Comparison of ENCODE assay signal across 14 cellular contexts in genomic region chr1:34851431-34852105, GRCh38. TPM values are rescaled to one million over a fixed set of nuclear protein-coding genes. Genes with fewer than 3 reads are reported as not detected.
DNase-seq lines count a peak whose midpoint lies in the region; ATAC-seq, FAIRE-seq and TF ChIP-seq lines count a peak whose summit lies in the region.
"Had no signal": no experiment of that assay in that cellular context is flagged by ENCODE, and none has a peak within 500 bp of the region (broad histone marks: within the 10 kb centered on the region; RNA-seq: fewer than 3 reads in every experiment).

No MANE protein-coding gene starts in this region.

- H3K36me3 ChIP-seq in K562 (ENCODE audit: control insufficient read depth, insufficient read depth, low read length) (peaks cover 47% of the 10 kb centered on the region), gastroesophageal sphincter (peaks cover 0 to 37% of the 10 kb centered on the region in 2 donors), ovary (no peaks in the 10 kb centered on the region)

- no peak for TF ChIP-seq EP300 in K562 (IDR thresholded peaks at IDR 0.05; ENCODE audit: low read length)
- TF ChIP-seq EP300 in gastroesophageal sphincter (IDR thresholded peaks at IDR 0.05), result no peak
- TF ChIP-seq EP300 in ovary (IDR thresholded peaks at IDR 0.05), result no peak

- peaks cover 4% of the 10 kb centered on the region for H3K9me1 ChIP-seq in K562 (ENCODE audit: control insufficient read depth, insufficient read depth, low read length)

- H3K4me3 ChIP-seq in K562 (no peak overlapping the region), gastroesophageal sphincter (no peak overlapping the region), ovary (no peak overlapping the region)
- H3K4me3 ChIP-seq: A549 had no signal

- TF ChIP-seq CTCF in C4-2B (conservative IDR thresholded peaks at IDR 0.05) (no peak), K562 (IDR thresholded peaks at IDR 0.05 in 2 of 3, conservative IDR thresholded peaks at IDR 0.05 in 1 of 3; ENCODE audit: insufficient read depth in 2 of 3, low read depth in 1 of 3, low read length in 3 of 3) (no peak), gastroesophageal sphincter (IDR thresholded peaks at IDR 0.05) (no peak), ovary (IDR thresholded peaks at IDR 0.05) (no peak)

- H3K9me3 ChIP-seq in K562 (replicated peaks; ENCODE audit: control insufficient read depth, insufficient read depth, low read depth, low read length) (no peaks in the 10 kb centered on the region), gastroesophageal sphincter (no peaks in the 10 kb centered on the region), ovary (no peaks in the 10 kb centered on the region)
- H3K9me3 ChIP-seq: A549 had no signal

- peaks cover 16% of the 10 kb centered on the region; the same call in 2 of the 3 replicates for H3K79me2 ChIP-seq in K562 (ENCODE audit: control insufficient read depth, insufficient read depth, low read length)

- no peak for TF ChIP-seq RAD21 in K562 (CRISPR knock-in tag; conservative IDR thresholded peaks at IDR 0.05 in 1 of 2, IDR thresholded peaks at IDR 0.05 in 1 of 2)

- TF ChIP-seq POLR2A in K562 (conservative IDR thresholded peaks at IDR 0.05) (no peak), gastroesophageal sphincter (IDR thresholded peaks at IDR 0.05) (no peak), ovary (IDR thresholded peaks at IDR 0.05) (no peak)

- intact Hi-C loops in K562 (cut with micrococcal nuclease), result loop anchor here (1.0 to 10.0 kb wide), 2 partner anchors 63 to 343 kb away; partner anchors contain the start of gene SFPQ
- intact Hi-C loops in ovary (cut with DNase I), result loop anchor here in 2 of 4 donors (5.0 kb wide), 2 partner anchors 59 to 64 kb away; partner anchors contain the start of gene GJA4 (in 1 of the 2)

- peaks cover 6% of the 10 kb centered on the region for H4K20me1 ChIP-seq in K562 (replicated peaks; ENCODE audit: control insufficient read depth, insufficient read depth, low read length)

- no peak overlapping the region for H3K9ac ChIP-seq in K562 (ENCODE audit: insufficient read depth in 1 of 2, low read depth in 2 of 2, low read length in 2 of 2)

- H3K27ac ChIP-seq in C4-2B (peak overlapping the region; percentile 60), K562 (ENCODE audit: extremely low read depth, low read depth, low read length) (no peak overlapping the region), gastroesophageal sphincter (peak overlapping the region in 3 of 4 donors; percentile 48 to 75 (median 49)), ovary (no peak overlapping the region)
- H3K27ac ChIP-seq: A549 had no signal

- H3K4me1 ChIP-seq in K562 (replicated peaks in 1 of 2; ENCODE audit: control insufficient read depth in 2 of 2, insufficient read depth in 2 of 2, low read length in 2 of 2) (peaks cover 0 to 9% of the 10 kb centered on the region in 2 experiments; a peak in 4 of 5 replicates), gastroesophageal sphincter (peaks cover 0 to 58% (median 4%) of the 10 kb centered on the region in 3 donors), ovary (ENCODE audit: insufficient read depth) (no peaks in the 10 kb centered on the region)
- H3K4me1 ChIP-seq: A549 had no signal

- CTCF ChIA-PET in K562 (lab: Yijun Ruan, JAX; ENCODE audit: low intra/inter-chr PET ratio), result interaction anchor here (0.7 to 2.2 kb wide), 5 partner anchors 13 to 67 kb away, joined by 3 to 45 read pairs (median 4); no protein-coding TSS in a partner anchor

- no peak overlapping the region for H2AFZ ChIP-seq in K562 (ENCODE audit: low read depth, low read length)

- no peak for ATAC-seq in K562
- ATAC-seq in gastroesophageal sphincter, result no peak
- ATAC-seq in SK-N-SH treated with all-trans-retinoic acid at 6 μM for 48 hours, result no peak
- no peak for ATAC-seq in GM19023 (IDR thresholded peaks at IDR 0.05; ENCODE audit: unreplicated experiment)
- ATAC-seq: naive thymus-derived CD8-positive, alpha-beta T cell had no signal

- H3K27me3 ChIP-seq in K562 (ENCODE audit: control insufficient read depth in 2 of 2, insufficient read depth in 2 of 2, low read length in 2 of 2) (no peaks in the 10 kb centered on the region), gastroesophageal sphincter (no peaks in the 10 kb centered on the region), ovary (no peaks in the 10 kb centered on the region)

- WGBS in K562 (ENCODE audit: insufficient coverage, low coverage, missing lambda C conversion rate), result 83% methylated on average over 13 of the region's 13 CpGs
- 73 to 80% methylated on average over 1 to 3 of the region's 13 CpGs for WGBS in gastroesophageal sphincter (ENCODE audit: low coverage in 1 of 2), 2 donors
- 77 to 84% (median 81%) methylated on average over 13 of the region's 13 CpGs for WGBS in ovary, 3 donors

- in situ Hi-C loops in K562 (cut with MboI), result no loop called here

- POLR2A ChIA-PET in K562 (lab: Yijun Ruan, JAX), result interaction anchor here (1.2 kb wide), 1 partner anchor 682 kb away, joined by 4 read pairs; no protein-coding TSS in a partner anchor

- FAIRE-seq in K562 (lab: Jason Lieb, UNC), result no peak
- FAIRE-seq: A549, urothelium cell line had no signal

- no TSS peak for BruUV-seq in K562 (replicated peaks; lab: Mats Ljungman, UMichigan)

- no peak for DNase-seq in K562 (ENCODE audit: extremely low read depth in 1 of 4, low spot score in 3 of 4)
- peak in 4 of 5 donors; percentile 27 to 44 (median 42) for DNase-seq in ovary
- DNase-seq in NCI-H524 treated with DMSO at 0.1 percent for 48 hours (lab: John Stamatoyannopoulos, UW), result no peak
- DNase-seq in NCI-H1417 (lab: John Stamatoyannopoulos, UW), result no peak
- DNase-seq: activated T-cell treated with anti-CD3 and anti-CD28 coated beads, Interleukin-2, amount 50 U/mL, for 1 hour; naive thymus-derived CD8-positive, alpha-beta T cell; NCI-H2171 treated with DMSO at 0.1 percent for 48 hours had no signal

- H3K4me2 ChIP-seq in K562 (ENCODE audit: insufficient read depth, low read length), result no peak overlapping the region
- H3K4me2 ChIP-seq: A549 had no signal

TF ChIP-seq in K562, 482 proteins besides CTCF, POLR2A, EP300 and RAD21:
- TF ChIP-seq HMGN3 (IDR thresholded peaks at IDR 0.05; ENCODE audit: borderline replicate concordance, extremely low read depth, insufficient read length, low read depth, low read length) (no peak), POLR2AphosphoS2 (IDR thresholded peaks at IDR 0.05; ENCODE audit: low read length) (peak; percentile 61; the same call in 1 of the 2 replicates)
TF ChIP-seq in K562: peak in this region for 1.

TF ChIP-seq in SK-N-SH treated with all-trans-retinoic acid at 6 μM for 48 hours, 23 proteins besides CTCF, POLR2A, EP300 and RAD21 (continues in another document):
- TF ChIP-seq TOX (CRISPR knock-in tag; IDR thresholded peaks at IDR 0.05; ENCODE audit: borderline replicate concordance) (no peak), RARB (CRISPR knock-in tag; IDR thresholded peaks at IDR 0.05) (no peak)

RNA-seq across cellular contexts. Expression of gene SMIM12, which starts 8.0 kb away (rescaled TPM):
- total RNA-seq in K562 (2011; cell fraction: chromatin; rRNA removed; ENCODE audit: low replicate concordance), result 35.4 and 58.0 TPM in 2 replicates
- 39.9 and 42.4 TPM in 2 replicates for total RNA-seq in K562 (2011; cell fraction: nucleolus; rRNA removed)
- total RNA-seq in K562 (2011; cell fraction: nucleoplasm; rRNA removed), result 52.8 and 64.5 TPM in 2 replicates
- total RNA-seq in K562 (2014; rRNA removed) (63.5 and 83.3 TPM in 2 replicates), K562 (2014; rRNA removed; fragmentation: Illumina TruSeq; extraction: Trizol) (57.7 and 63.9 TPM in 2 replicates), K562 (2015; rRNA removed; fragmentation: Illumina TruSeq; extraction: Trizol) (66.7 and 68.0 TPM in 2 replicates), K562 (2021) (71.4 and 72.3 TPM in 2 replicates), gastroesophageal sphincter (10 to 100 TPM; 34.2 to 52.0 (median 37.8) TPM), ovary (10 to 100 TPM; 15.4 to 32.3 (median 24.4) TPM)
- polyA plus RNA-seq in K562 (2011; rRNA removed) (46.8 and 56.1 TPM in 2 replicates), K562 (2014; fragmentation: Illumina TruSeq; extraction: Trizol) (91.7 and 112 TPM in 2 replicates), K562 (2014; fragmentation: Nextera tagmentation; extraction: Ambion mirVana) (10 to 100 TPM; 51.7 to 54.1 TPM), K562 (2014; rRNA removed) (63.9 and 84.5 TPM in 2 replicates), ovary (10 to 100 TPM; 18.4 to 28.1 TPM)
- 66.5 and 83.9 TPM in 2 replicates for polyA plus RNA-seq in K562 (2011; cell fraction: cytosol; rRNA removed)
- 38.6 and 39.9 TPM in 2 replicates for polyA plus RNA-seq in K562 (2011; cell fraction: nucleus; rRNA removed)
- polyA plus RNA-seq in K562 (2012), result 46.4 and 78.0 TPM in 2 replicates
- 39.8 and 43.3 TPM in 2 replicates for polyA minus RNA-seq in K562 (2011; rRNA and poly(A)+ RNA removed)
- 20.3 and 25.4 TPM in 2 replicates for polyA minus RNA-seq in K562 (2011; cell fraction: cytosol; rRNA and poly(A)+ RNA removed)
- 12.9 and 25.4 TPM in 2 replicates for polyA minus RNA-seq in K562 (2011; cell fraction: nucleus; rRNA and poly(A)+ RNA removed)

RNA-seq across cellular contexts. Expression of gene GJA4, which starts 58.8 kb away (rescaled TPM):
- total RNA-seq in K562 (2011; cell fraction: chromatin; rRNA removed; ENCODE audit: low replicate concordance), result 0.23 TPM in 1 of 2 replicates, not detected in the other
- 0.39 and 0.50 TPM in 2 replicates for total RNA-seq in K562 (2011; cell fraction: nucleolus; rRNA removed)
- 0.37 TPM in 1 of 2 replicates, not detected in the other for total RNA-seq in K562 (2011; cell fraction: nucleoplasm; rRNA removed)
- total RNA-seq in K562 (2014; rRNA removed) (0.08 TPM in 1 of 2 replicates, not detected in the other), K562 (2014; rRNA removed; fragmentation: Illumina TruSeq; extraction: Trizol) (not detected in 2 replicates), K562 (2015; rRNA removed; fragmentation: Illumina TruSeq; extraction: Trizol) (not detected in 2 replicates), K562 (2021) (0.16 TPM in 1 of 2 replicates, not detected in the other), gastroesophageal sphincter (10 to 100 TPM in 3 of 4 donors, 1 to 10 TPM in 1; 8.6 to 27.0 (median 18.4) TPM), ovary (100 to 1,000 TPM in 1 of 7 donors, 10 to 100 TPM in 2, 1 to 10 TPM in 4; 4.9 to 149 (median 9.5) TPM)
- polyA plus RNA-seq in K562 (2011; rRNA removed) (0.05 and 0.24 TPM in 2 replicates), K562 (2014; fragmentation: Illumina TruSeq; extraction: Trizol) (0.10 TPM in 1 of 2 replicates, not detected in the other), K562 (2014; fragmentation: Nextera tagmentation; extraction: Ambion mirVana) (not detected), K562 (2014; rRNA removed) (not detected in 2 replicates), ovary (10 to 100 TPM in 1 of 2 donors, 1 to 10 TPM in 1; 7.9 to 19.4 TPM)
- polyA plus RNA-seq in K562 (2011; cell fraction: cytosol; rRNA removed), result 0.03 and 1.1 TPM in 2 replicates
- 0.07 and 0.82 TPM in 2 replicates for polyA plus RNA-seq in K562 (2011; cell fraction: nucleus; rRNA removed)
- polyA plus RNA-seq in K562 (2012), result 0.08 and 0.09 TPM in 2 replicates
- 0.28 TPM in 1 of 2 replicates, not detected in the other for polyA minus RNA-seq in K562 (2011; rRNA and poly(A)+ RNA removed)
- 0.57 TPM in 1 of 2 replicates, not detected in the other for polyA minus RNA-seq in K562 (2011; cell fraction: cytosol; rRNA and poly(A)+ RNA removed)
- polyA minus RNA-seq in K562 (2011; cell fraction: nucleus; rRNA and poly(A)+ RNA removed), result 0.27 TPM in 1 of 2 replicates, not detected in the other
- total RNA-seq: naive thymus-derived CD8-positive, alpha-beta T cell; OCI-LY7 had no signal
- polyA plus RNA-seq: A549; naive thymus-derived CD8-positive, alpha-beta T cell had no signal

Comparison
In these comparisons a context has a peak if more than half of its experiments do, and no peak if none do; other contexts are left out.
1. H3K27ac ChIP-seq: peak in C4-2B (single experiment) and gastroesophageal sphincter (3 of 4); none in K562 (single experiment) and ovary (0 of 2).
2. DNase-seq: peak in ovary (4 of 5); none in K562 (0 of 4), NCI-H524 treated with DMSO at 0.1 percent for 48 hours (single experiment) and NCI-H1417 (0 of 3).